8 cellular contexts compared by ENCODE assay signal in genomic region chr19:57465680-57466381, GRCh38. TPM values are rescaled to one million over a fixed set of nuclear protein-coding genes. Genes with fewer than 3 reads are reported as not detected.
DNase-seq lines count a peak whose midpoint lies in the region; ATAC-seq and TF ChIP-seq lines count a peak whose summit lies in the region.

No MANE protein-coding gene starts in this region.

- ATAC-seq in GM18867 (IDR thresholded peaks at IDR 0.05; ENCODE audit: unreplicated experiment) (no peak), HG02678 (IDR thresholded peaks at IDR 0.05; ENCODE audit: unreplicated experiment) (no peak)

- no peaks in the 10 kb centered on the region for H3K4me1 ChIP-seq in Karpas-422 (ENCODE audit: low read length)

- no peaks in the 10 kb centered on the region for H4K20me1 ChIP-seq in Karpas-422 (ENCODE audit: insufficient read depth, low read depth, low read length)

- H3K4me3 ChIP-seq in Karpas-422 (ENCODE audit: low read length) (no peak overlapping the region), WI38 (ENCODE audit: low read depth, low read length) (no peak overlapping the region), kidney epithelial cell (ENCODE audit: low read depth, low read length) (no peak overlapping the region)

- peak; percentile 70 for TF ChIP-seq CTCF in WI38 (IDR thresholded peaks at IDR 0.05; ENCODE audit: low read depth, low read length)
- TF ChIP-seq CTCF in kidney epithelial cell (IDR thresholded peaks at IDR 0.05; ENCODE audit: insufficient read depth, low read length, poor library complexity, severe bottlenecking) = peak; percentile 7

- peak; percentile 59 for DNase-seq in EL
- peak; percentile 92 for DNase-seq in Karpas-422
- no peak for DNase-seq in kidney epithelial cell (ENCODE audit: low read depth)
- no peak for DNase-seq in effector CD4-positive, alpha-beta T cell
- no peak for DNase-seq in inferior parietal cortex (ENCODE audit: extremely low spot score)

- H2AFZ ChIP-seq in Karpas-422 (ENCODE audit: low read length) = no peak overlapping the region

- H3K36me3 ChIP-seq in Karpas-422 (ENCODE audit: insufficient read depth, low read length) (no peaks in the 10 kb centered on the region; the same call in 1 of the 2 replicates), kidney epithelial cell (ENCODE audit: control insufficient read depth, insufficient read depth, low read length) (no peaks in the 10 kb centered on the region)

- no peaks in the 10 kb centered on the region for H3K79me2 ChIP-seq in Karpas-422 (ENCODE audit: low read length)

- H3K9me2 ChIP-seq in Karpas-422 (replicated peaks; ENCODE audit: insufficient read depth, low read length) = no peaks in the 10 kb centered on the region

- H3K9ac ChIP-seq in Karpas-422 (ENCODE audit: low read length) = no peak overlapping the region

- H3K27me3 ChIP-seq in Karpas-422 (ENCODE audit: low read length) = no peaks in the 10 kb centered on the region; the same call in 1 of the 2 replicates
- no peaks in the 10 kb centered on the region for H3K27me3 ChIP-seq in kidney epithelial cell (ENCODE audit: control insufficient read depth, insufficient read depth, low read length)

- H3K27ac ChIP-seq in Karpas-422 (ENCODE audit: low read length) = no peak overlapping the region

- H3K9me3 ChIP-seq in Karpas-422 (ENCODE audit: low read length) = peaks cover 39% of the 10 kb centered on the region

- H3K4me2 ChIP-seq in Karpas-422 (ENCODE audit: low read depth, low read length, poor library complexity, severe bottlenecking) = no peak overlapping the region

RNA-seq across cellular contexts. Expression of gene VN1R1, which starts 8.9 kb away (rescaled TPM):
- not detected in 2 replicates for total RNA-seq in Karpas-422 (2014; rRNA removed; shearing (Covaris generic); ENCODE audit: low replicate concordance)
- total RNA-seq in kidney epithelial cell = 0.41 and 0.54 TPM in 2 replicates

RNA-seq across cellular contexts. Expression of gene ZNF772, which starts 11.5 kb away (rescaled TPM):
- total RNA-seq in Karpas-422 (2014; rRNA removed; shearing (Covaris generic); ENCODE audit: low replicate concordance) = 0.45 and 4.6 TPM in 2 replicates
- total RNA-seq in kidney epithelial cell = 9.2 and 10.0 TPM in 2 replicates

RNA-seq across cellular contexts. Expression of gene ZNF419, which starts 21.7 kb away (rescaled TPM):
- total RNA-seq in Karpas-422 (2014; rRNA removed; shearing (Covaris generic); ENCODE audit: low replicate concordance) = 4.2 and 5.1 TPM in 2 replicates
- 11.4 and 16.8 TPM in 2 replicates for total RNA-seq in kidney epithelial cell

RNA-seq across cellular contexts. Expression of gene ZNF749, which starts 30.7 kb away (rescaled TPM):
- total RNA-seq in Karpas-422 (2014; rRNA removed; shearing (Covaris generic); ENCODE audit: low replicate concordance) = 20.9 and 43.4 TPM in 2 replicates
- 10.4 and 14.3 TPM in 2 replicates for total RNA-seq in kidney epithelial cell

RNA-seq across cellular contexts. Expression of gene ZNF773, which starts 33.9 kb away (rescaled TPM):
- 19.4 and 25.2 TPM in 2 replicates for total RNA-seq in Karpas-422 (2014; rRNA removed; shearing (Covaris generic); ENCODE audit: low replicate concordance)
- total RNA-seq in kidney epithelial cell = 7.9 and 11.2 TPM in 2 replicates

Comparison
In these comparisons a context has a peak if more than half of its experiments do, and no peak if none do; other contexts are left out.
1. DNase-seq: peak in EL (single experiment) and Karpas-422 (single experiment); none in kidney epithelial cell (single experiment), effector CD4-positive, alpha-beta T cell (single experiment) and inferior parietal cortex (single experiment).